In genomic region chr3:4411236-4411635, GRCh38 we compare ENCODE assay signal across 1 cellular context.
TF ChIP-seq lines count a peak whose summit lies in the region.

No MANE protein-coding gene starts in this region.

TF ChIP-seq in GM12878, 131 proteins besides CTCF, POLR2A, EP300 and RAD21:
- TF ChIP-seq IKZF2 (IDR thresholded peaks at IDR 0.05) (no peak), TAF1 (IDR thresholded peaks at IDR 0.05; ENCODE audit: borderline replicate concordance, low read depth, low read length) (no peak), NFXL1 (IDR thresholded peaks at IDR 0.05; ENCODE audit: borderline replicate concordance) (no peak), JUNB (IDR thresholded peaks at IDR 0.05) (no peak), ZBTB33 (IDR thresholded peaks at IDR 0.05) (no peak), ZNF207 (IDR thresholded peaks at IDR 0.05; ENCODE audit: borderline replicate concordance) (no peak), SP1 (IDR thresholded peaks at IDR 0.05; ENCODE audit: low read depth, low read length) (no peak), RUNX3 (IDR thresholded peaks at IDR 0.05; ENCODE audit: low read length) (no peak; the same call in 1 of the 2 replicates), ZBTB40 (IDR thresholded peaks at IDR 0.05; ENCODE audit: borderline replicate concordance) (no peak)
